1 cellular context compared by ENCODE assay signal in the genomic region with DNA sequence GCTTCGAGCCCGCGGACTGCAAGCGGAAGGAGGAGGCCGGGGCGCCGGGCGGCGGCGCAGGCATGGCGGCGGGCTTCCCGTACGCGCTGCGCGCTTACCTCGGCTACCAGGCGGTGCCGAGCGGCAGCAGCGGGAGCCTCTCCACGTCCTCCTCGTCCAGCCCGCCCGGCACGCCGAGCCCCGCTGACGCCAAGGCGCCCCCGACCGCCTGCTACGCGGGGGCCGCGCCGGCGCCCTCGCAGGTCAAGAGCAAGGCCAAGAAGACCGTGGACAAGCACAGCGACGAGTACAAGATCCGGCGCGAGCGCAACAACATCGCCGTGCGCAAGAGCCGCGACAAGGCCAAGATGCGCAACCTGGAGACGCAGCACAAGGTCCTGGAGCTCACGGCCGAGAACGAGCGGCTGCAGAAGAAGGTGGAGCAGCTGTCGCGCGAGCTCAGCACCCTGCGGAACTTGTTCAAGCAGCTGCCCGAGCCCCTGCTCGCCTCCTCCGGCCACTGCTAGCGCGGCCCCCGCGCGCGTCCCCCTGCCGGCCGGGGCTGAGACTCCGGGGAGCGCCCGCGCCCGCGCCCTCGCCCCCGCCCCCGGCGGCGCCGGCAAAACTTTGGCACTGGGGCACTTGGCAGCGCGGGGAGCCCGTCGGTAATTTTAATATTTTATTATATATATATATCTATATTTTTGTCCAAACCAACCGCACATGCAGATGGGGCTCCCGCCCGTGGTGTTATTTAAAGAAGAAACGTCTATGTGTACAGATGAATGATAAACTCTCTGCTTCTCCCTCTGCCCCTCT.
TF ChIP-seq lines count a peak whose summit lies in the region.

No MANE protein-coding gene starts in this region.

TF ChIP-seq in HepG2, 621 proteins besides CTCF, POLR2A, EP300 and RAD21 (continued from another document and continues in another):
- TF ChIP-seq, protein P1, sequence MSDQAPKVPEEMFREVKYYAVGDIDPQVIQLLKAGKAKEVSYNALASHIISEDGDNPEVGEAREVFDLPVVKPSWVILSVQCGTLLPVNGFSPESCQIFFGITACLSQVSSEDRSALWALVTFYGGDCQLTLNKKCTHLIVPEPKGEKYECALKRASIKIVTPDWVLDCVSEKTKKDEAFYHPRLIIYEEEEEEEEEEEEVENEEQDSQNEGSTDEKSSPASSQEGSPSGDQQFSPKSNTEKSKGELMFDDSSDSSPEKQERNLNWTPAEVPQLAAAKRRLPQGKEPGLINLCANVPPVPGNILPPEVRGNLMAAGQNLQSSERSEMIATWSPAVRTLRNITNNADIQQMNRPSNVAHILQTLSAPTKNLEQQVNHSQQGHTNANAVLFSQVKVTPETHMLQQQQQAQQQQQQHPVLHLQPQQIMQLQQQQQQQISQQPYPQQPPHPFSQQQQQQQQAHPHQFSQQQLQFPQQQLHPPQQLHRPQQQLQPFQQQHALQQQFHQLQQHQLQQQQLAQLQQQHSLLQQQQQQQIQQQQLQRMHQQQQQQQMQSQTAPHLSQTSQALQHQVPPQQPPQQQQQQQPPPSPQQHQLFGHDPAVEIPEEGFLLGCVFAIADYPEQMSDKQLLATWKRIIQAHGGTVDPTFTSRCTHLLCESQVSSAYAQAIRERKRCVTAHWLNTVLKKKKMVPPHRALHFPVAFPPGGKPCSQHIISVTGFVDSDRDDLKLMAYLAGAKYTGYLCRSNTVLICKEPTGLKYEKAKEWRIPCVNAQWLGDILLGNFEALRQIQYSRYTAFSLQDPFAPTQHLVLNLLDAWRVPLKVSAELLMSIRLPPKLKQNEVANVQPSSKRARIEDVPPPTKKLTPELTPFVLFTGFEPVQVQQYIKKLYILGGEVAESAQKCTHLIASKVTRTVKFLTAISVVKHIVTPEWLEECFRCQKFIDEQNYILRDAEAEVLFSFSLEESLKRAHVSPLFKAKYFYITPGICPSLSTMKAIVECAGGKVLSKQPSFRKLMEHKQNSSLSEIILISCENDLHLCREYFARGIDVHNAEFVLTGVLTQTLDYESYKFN (CRISPR knock-in tag; conservative IDR thresholded peaks at IDR 0.05) = no peak
- TF ChIP-seq ZBTB1 (CRISPR knock-in tag; IDR thresholded peaks at IDR 0.05; ENCODE audit: borderline replicate concordance) = no peak
- peak; percentile 90 for TF ChIP-seq RBM22 (optimal IDR thresholded peaks at IDR 0.05; ENCODE audit: low read length)
- TF ChIP-seq, protein P2, sequence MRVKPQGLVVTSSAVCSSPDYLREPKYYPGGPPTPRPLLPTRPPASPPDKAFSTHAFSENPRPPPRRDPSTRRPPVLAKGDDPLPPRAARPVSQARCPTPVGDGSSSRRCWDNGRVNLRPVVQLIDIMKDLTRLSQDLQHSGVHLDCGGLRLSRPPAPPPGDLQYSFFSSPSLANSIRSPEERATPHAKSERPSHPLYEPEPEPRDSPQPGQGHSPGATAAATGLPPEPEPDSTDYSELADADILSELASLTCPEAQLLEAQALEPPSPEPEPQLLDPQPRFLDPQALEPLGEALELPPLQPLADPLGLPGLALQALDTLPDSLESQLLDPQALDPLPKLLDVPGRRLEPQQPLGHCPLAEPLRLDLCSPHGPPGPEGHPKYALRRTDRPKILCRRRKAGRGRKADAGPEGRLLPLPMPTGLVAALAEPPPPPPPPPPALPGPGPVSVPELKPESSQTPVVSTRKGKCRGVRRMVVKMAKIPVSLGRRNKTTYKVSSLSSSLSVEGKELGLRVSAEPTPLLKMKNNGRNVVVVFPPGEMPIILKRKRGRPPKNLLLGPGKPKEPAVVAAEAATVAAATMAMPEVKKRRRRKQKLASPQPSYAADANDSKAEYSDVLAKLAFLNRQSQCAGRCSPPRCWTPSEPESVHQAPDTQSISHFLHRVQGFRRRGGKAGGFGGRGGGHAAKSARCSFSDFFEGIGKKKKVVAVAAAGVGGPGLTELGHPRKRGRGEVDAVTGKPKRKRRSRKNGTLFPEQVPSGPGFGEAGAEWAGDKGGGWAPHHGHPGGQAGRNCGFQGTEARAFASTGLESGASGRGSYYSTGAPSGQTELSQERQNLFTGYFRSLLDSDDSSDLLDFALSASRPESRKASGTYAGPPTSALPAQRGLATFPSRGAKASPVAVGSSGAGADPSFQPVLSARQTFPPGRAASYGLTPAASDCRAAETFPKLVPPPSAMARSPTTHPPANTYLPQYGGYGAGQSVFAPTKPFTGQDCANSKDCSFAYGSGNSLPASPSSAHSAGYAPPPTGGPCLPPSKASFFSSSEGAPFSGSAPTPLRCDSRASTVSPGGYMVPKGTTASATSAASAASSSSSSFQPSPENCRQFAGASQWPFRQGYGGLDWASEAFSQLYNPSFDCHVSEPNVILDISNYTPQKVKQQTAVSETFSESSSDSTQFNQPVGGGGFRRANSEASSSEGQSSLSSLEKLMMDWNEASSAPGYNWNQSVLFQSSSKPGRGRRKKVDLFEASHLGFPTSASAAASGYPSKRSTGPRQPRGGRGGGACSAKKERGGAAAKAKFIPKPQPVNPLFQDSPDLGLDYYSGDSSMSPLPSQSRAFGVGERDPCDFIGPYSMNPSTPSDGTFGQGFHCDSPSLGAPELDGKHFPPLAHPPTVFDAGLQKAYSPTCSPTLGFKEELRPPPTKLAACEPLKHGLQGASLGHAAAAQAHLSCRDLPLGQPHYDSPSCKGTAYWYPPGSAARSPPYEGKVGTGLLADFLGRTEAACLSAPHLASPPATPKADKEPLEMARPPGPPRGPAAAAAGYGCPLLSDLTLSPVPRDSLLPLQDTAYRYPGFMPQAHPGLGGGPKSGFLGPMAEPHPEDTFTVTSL (CRISPR knock-in tag; IDR thresholded peaks at IDR 0.05; ENCODE audit: borderline replicate concordance) = no peak
- TF ChIP-seq, protein P3, sequence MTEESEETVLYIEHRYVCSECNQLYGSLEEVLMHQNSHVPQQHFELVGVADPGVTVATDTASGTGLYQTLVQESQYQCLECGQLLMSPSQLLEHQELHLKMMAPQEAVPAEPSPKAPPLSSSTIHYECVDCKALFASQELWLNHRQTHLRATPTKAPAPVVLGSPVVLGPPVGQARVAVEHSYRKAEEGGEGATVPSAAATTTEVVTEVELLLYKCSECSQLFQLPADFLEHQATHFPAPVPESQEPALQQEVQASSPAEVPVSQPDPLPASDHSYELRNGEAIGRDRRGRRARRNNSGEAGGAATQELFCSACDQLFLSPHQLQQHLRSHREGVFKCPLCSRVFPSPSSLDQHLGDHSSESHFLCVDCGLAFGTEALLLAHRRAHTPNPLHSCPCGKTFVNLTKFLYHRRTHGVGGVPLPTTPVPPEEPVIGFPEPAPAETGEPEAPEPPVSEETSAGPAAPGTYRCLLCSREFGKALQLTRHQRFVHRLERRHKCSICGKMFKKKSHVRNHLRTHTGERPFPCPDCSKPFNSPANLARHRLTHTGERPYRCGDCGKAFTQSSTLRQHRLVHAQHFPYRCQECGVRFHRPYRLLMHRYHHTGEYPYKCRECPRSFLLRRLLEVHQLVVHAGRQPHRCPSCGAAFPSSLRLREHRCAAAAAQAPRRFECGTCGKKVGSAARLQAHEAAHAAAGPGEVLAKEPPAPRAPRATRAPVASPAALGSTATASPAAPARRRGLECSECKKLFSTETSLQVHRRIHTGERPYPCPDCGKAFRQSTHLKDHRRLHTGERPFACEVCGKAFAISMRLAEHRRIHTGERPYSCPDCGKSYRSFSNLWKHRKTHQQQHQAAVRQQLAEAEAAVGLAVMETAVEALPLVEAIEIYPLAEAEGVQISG (CRISPR knock-in tag; IDR thresholded peaks at IDR 0.05) = peak; percentile 78; the same call in 1 of the 2 replicates
- TF ChIP-seq, protein P4, sequence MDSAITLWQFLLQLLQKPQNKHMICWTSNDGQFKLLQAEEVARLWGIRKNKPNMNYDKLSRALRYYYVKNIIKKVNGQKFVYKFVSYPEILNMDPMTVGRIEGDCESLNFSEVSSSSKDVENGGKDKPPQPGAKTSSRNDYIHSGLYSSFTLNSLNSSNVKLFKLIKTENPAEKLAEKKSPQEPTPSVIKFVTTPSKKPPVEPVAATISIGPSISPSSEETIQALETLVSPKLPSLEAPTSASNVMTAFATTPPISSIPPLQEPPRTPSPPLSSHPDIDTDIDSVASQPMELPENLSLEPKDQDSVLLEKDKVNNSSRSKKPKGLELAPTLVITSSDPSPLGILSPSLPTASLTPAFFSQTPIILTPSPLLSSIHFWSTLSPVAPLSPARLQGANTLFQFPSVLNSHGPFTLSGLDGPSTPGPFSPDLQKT (CRISPR knock-in tag; IDR thresholded peaks at IDR 0.05; ENCODE audit: borderline replicate concordance) = no peak
- peak; percentile 45; the same call in 1 of the 2 replicates for TF ChIP-seq KMT2A (CRISPR knock-in tag; IDR thresholded peaks at IDR 0.05)
- TF ChIP-seq ZNF256 (CRISPR knock-in tag; conservative IDR thresholded peaks at IDR 0.05) = no peak
- TF ChIP-seq ZNF430 (CRISPR knock-in tag; IDR thresholded peaks at IDR 0.05) = no peak
- no peak for TF ChIP-seq PTBP1 (IDR thresholded peaks at IDR 0.05; ENCODE audit: low read depth, low read length, poor library complexity, severe bottlenecking)
- TF ChIP-seq, protein P5, sequence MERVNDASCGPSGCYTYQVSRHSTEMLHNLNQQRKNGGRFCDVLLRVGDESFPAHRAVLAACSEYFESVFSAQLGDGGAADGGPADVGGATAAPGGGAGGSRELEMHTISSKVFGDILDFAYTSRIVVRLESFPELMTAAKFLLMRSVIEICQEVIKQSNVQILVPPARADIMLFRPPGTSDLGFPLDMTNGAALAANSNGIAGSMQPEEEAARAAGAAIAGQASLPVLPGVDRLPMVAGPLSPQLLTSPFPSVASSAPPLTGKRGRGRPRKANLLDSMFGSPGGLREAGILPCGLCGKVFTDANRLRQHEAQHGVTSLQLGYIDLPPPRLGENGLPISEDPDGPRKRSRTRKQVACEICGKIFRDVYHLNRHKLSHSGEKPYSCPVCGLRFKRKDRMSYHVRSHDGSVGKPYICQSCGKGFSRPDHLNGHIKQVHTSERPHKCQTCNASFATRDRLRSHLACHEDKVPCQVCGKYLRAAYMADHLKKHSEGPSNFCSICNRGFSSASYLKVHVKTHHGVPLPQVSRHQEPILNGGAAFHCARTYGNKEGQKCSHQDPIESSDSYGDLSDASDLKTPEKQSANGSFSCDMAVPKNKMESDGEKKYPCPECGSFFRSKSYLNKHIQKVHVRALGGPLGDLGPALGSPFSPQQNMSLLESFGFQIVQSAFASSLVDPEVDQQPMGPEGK (CRISPR knock-in tag; IDR thresholded peaks at IDR 0.05) = peak; percentile 58; the same call in 1 of the 2 replicates
- no peak for TF ChIP-seq ZEB1 (IDR thresholded peaks at IDR 0.05; ENCODE audit: insufficient replicate concordance, low read depth)
- TF ChIP-seq ZZZ3 (CRISPR knock-in tag; IDR thresholded peaks at IDR 0.05; ENCODE audit: borderline replicate concordance) = no peak
- no peak; the same call in 1 of the 2 replicates for TF ChIP-seq ZNF776 (CRISPR knock-in tag; IDR thresholded peaks at IDR 0.05)
- TF ChIP-seq, protein P6, sequence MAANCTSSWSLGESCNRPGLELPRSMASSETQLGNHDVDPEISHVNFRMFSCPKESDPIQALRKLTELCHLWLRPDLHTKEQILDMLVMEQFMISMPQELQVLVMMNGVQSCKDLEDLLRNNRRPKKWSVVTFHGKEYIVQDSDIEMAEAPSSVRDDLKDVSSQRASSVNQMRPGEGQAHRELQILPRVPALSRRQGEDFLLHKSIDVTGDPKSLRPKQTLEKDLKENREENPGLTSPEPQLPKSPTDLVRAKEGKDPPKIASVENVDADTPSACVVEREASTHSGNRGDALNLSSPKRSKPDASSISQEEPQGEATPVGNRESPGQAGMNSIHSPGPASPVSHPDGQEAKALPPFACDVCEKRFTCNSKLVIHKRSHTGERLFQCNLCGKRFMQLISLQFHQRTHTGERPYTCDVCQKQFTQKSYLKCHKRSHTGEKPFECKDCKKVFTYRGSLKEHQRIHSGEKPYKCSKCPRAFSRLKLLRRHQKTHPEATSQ (CRISPR knock-in tag; IDR thresholded peaks at IDR 0.05; ENCODE audit: borderline replicate concordance) = no peak
- no peak for TF ChIP-seq ZNF605 (CRISPR knock-in tag; IDR thresholded peaks at IDR 0.05)
- TF ChIP-seq ZNF720 (CRISPR knock-in tag; IDR thresholded peaks at IDR 0.05) = no peak; the same call in 1 of the 2 replicates
- TF ChIP-seq, protein P7, sequence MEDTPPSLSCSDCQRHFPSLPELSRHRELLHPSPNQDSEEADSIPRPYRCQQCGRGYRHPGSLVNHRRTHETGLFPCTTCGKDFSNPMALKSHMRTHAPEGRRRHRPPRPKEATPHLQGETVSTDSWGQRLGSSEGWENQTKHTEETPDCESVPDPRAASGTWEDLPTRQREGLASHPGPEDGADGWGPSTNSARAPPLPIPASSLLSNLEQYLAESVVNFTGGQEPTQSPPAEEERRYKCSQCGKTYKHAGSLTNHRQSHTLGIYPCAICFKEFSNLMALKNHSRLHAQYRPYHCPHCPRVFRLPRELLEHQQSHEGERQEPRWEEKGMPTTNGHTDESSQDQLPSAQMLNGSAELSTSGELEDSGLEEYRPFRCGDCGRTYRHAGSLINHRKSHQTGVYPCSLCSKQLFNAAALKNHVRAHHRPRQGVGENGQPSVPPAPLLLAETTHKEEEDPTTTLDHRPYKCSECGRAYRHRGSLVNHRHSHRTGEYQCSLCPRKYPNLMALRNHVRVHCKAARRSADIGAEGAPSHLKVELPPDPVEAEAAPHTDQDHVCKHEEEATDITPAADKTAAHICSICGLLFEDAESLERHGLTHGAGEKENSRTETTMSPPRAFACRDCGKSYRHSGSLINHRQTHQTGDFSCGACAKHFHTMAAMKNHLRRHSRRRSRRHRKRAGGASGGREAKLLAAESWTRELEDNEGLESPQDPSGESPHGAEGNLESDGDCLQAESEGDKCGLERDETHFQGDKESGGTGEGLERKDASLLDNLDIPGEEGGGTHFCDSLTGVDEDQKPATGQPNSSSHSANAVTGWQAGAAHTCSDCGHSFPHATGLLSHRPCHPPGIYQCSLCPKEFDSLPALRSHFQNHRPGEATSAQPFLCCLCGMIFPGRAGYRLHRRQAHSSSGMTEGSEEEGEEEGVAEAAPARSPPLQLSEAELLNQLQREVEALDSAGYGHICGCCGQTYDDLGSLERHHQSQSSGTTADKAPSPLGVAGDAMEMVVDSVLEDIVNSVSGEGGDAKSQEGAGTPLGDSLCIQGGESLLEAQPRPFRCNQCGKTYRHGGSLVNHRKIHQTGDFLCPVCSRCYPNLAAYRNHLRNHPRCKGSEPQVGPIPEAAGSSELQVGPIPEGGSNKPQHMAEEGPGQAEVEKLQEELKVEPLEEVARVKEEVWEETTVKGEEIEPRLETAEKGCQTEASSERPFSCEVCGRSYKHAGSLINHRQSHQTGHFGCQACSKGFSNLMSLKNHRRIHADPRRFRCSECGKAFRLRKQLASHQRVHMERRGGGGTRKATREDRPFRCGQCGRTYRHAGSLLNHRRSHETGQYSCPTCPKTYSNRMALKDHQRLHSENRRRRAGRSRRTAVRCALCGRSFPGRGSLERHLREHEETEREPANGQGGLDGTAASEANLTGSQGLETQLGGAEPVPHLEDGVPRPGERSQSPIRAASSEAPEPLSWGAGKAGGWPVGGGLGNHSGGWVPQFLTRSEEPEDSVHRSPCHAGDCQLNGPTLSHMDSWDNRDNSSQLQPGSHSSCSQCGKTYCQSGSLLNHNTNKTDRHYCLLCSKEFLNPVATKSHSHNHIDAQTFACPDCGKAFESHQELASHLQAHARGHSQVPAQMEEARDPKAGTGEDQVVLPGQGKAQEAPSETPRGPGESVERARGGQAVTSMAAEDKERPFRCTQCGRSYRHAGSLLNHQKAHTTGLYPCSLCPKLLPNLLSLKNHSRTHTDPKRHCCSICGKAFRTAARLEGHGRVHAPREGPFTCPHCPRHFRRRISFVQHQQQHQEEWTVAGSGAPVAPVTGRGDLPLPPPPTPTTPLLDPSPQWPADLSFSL (CRISPR knock-in tag; IDR thresholded peaks at IDR 0.05) = no peak
- no peak for TF ChIP-seq TCF7L2 (IDR thresholded peaks at IDR 0.05; ENCODE audit: low read depth, low read length)
